ENCODE assay signal across 11 cellular contexts in genomic region chr3:46954178-46954577, GRCh38. TPM values are rescaled to one million over a fixed set of nuclear protein-coding genes. Genes with fewer than 3 reads are reported as not detected.
A peak's percentile ranks its signal among the peaks of the same experiment; 100 is the strongest.
DNase-seq lines count a peak whose midpoint lies in the region; ATAC-seq and TF ChIP-seq lines count a peak whose summit lies in the region.
"Had no signal": no experiment of that assay in that cellular context is flagged by ENCODE, and none has a peak within 500 bp of the region (broad histone marks: within the 10 kb centered on the region; RNA-seq: fewer than 3 reads in every experiment).

No MANE protein-coding gene starts in this region.

- H3K9me3 Mint-ChIP-seq in CD8-positive, alpha-beta memory T cell = no peaks in the 10 kb centered on the region
- H3K9me3 Mint-ChIP-seq in activated naive CD8-positive, alpha-beta T cell (ENCODE audit: low read depth) = no peaks in the 10 kb centered on the region
- H3K9me3 Mint-ChIP-seq in nephron progenitor cell = no peaks in the 10 kb centered on the region
- no peaks in the 10 kb centered on the region for H3K9me3 Mint-ChIP-seq in neural progenitor cell

- H3K4me3 ChIP-seq in CD8-positive, alpha-beta memory T cell (ENCODE audit: low read length) = peak overlapping the region; percentile 30
- H3K4me3 ChIP-seq in neural progenitor cell = no peak overlapping the region

- DNase-seq in CD8-positive, alpha-beta memory T cell = no peak
- no peak for DNase-seq in nephron progenitor cell
- no peak for DNase-seq in Ammon's horn (ENCODE audit: low spot score)
- DNase-seq in neural progenitor cell (ENCODE audit: low spot score) = no peak
- no peak for DNase-seq in NOMO-1 (lab: John Stamatoyannopoulos, UW; ENCODE audit: unreplicated experiment in 2 of 2)
- DNase-seq: activated CD4-positive, alpha-beta T cell treated with anti-CD3 and anti-CD28 coated beads for 48 hours; erythroblast; NCI-H2107; SHP77 had no signal

- no peaks in the 10 kb centered on the region for H3K36me3 ChIP-seq in CD8-positive, alpha-beta memory T cell (ENCODE audit: insufficient read depth, low read length)
- H3K36me3 ChIP-seq in neural progenitor cell = no peaks in the 10 kb centered on the region

- ATAC-seq in HG02642 (IDR thresholded peaks at IDR 0.05; ENCODE audit: poor library complexity, unreplicated experiment) = peak; percentile 22

- no peak overlapping the region for H3K9ac ChIP-seq in neural progenitor cell

- H4K20me1 ChIP-seq in neural progenitor cell (ENCODE audit: low read depth) = peaks cover 97% of the 10 kb centered on the region

- H3K27me3 ChIP-seq in CD8-positive, alpha-beta memory T cell (ENCODE audit: insufficient read depth, low read length, poor library complexity, severe bottlenecking) = no peaks in the 10 kb centered on the region
- H3K27me3 ChIP-seq in neural progenitor cell = no peaks in the 10 kb centered on the region

- peak overlapping the region; percentile 87 to 98 (median 91) for H3K27ac Mint-ChIP-seq in CD8-positive, alpha-beta memory T cell
- peak overlapping the region; percentile 88 for H3K27ac Mint-ChIP-seq in activated naive CD8-positive, alpha-beta T cell
- peak overlapping the region; percentile 67 for H3K27ac Mint-ChIP-seq in nephron progenitor cell
- no peak overlapping the region for H3K27ac Mint-ChIP-seq in neural progenitor cell

- CTCF ChIA-PET in CD8-positive, alpha-beta memory T cell (lab: Charles Lee) = interaction anchor here (0.9 to 1.1 kb wide), 2 partner anchors 19 to 45 kb away, joined by 3 to 4 read pairs; no protein-coding TSS in a partner anchor

- no peaks in the 10 kb centered on the region for H3K9me3 ChIP-seq in CD8-positive, alpha-beta memory T cell (ENCODE audit: low read length)
- no peaks in the 10 kb centered on the region for H3K9me3 ChIP-seq in neural progenitor cell (ENCODE audit: low read depth)

- H3K4me3 Mint-ChIP-seq in CD8-positive, alpha-beta memory T cell = peak overlapping the region; percentile 53 to 84 (median 73)
- peak overlapping the region; percentile 75 for H3K4me3 Mint-ChIP-seq in activated naive CD8-positive, alpha-beta T cell
- H3K4me3 Mint-ChIP-seq in nephron progenitor cell (no peak overlapping the region), neural progenitor cell (no peak overlapping the region)

- peaks cover 95% of the 10 kb centered on the region for H3K4me1 ChIP-seq in CD8-positive, alpha-beta memory T cell (ENCODE audit: insufficient read depth, low read length)
- H3K4me1 ChIP-seq in neural progenitor cell = peaks cover 5% of the 10 kb centered on the region

- peak overlapping the region; percentile 13 for H3K27ac ChIP-seq in CD8-positive, alpha-beta memory T cell (ENCODE audit: low read depth, low read length)
- H3K27ac ChIP-seq in neural progenitor cell = no peak overlapping the region

- H3K4me1 Mint-ChIP-seq in CD8-positive, alpha-beta memory T cell = peaks cover 80 to 93% (median 91%) of the 10 kb centered on the region in 3 donors
- peaks cover 84% of the 10 kb centered on the region for H3K4me1 Mint-ChIP-seq in activated naive CD8-positive, alpha-beta T cell (ENCODE audit: low read depth)
- peaks cover 51% of the 10 kb centered on the region for H3K4me1 Mint-ChIP-seq in nephron progenitor cell
- peaks cover 22% of the 10 kb centered on the region for H3K4me1 Mint-ChIP-seq in neural progenitor cell

- H3F3A ChIP-seq in neural progenitor cell (ENCODE audit: low read depth) = no peaks in the 10 kb centered on the region

- no peak overlapping the region for H3K4me2 ChIP-seq in neural progenitor cell

- POLR2A ChIA-PET in CD8-positive, alpha-beta memory T cell (lab: Charles Lee) = interaction anchor here (1.2 kb wide), 1 partner anchor 24 kb away, joined by 6 read pairs; no protein-coding TSS in a partner anchor

- TF ChIP-seq CTCF in nephron progenitor cell (IDR thresholded peaks at IDR 0.05) (no peak), neural progenitor cell (IDR thresholded peaks at IDR 0.05) (no peak)

- H2AFZ ChIP-seq in neural progenitor cell (replicated peaks) = no peak overlapping the region

- peaks cover 98% of the 10 kb centered on the region for H3K79me2 ChIP-seq in neural progenitor cell (ENCODE audit: low read depth)

- H3K36me3 Mint-ChIP-seq in CD8-positive, alpha-beta memory T cell = peaks cover 0 to 3% (median 0%) of the 10 kb centered on the region in 3 donors
- peaks cover 3% of the 10 kb centered on the region for H3K36me3 Mint-ChIP-seq in activated naive CD8-positive, alpha-beta T cell
- peaks cover 5% of the 10 kb centered on the region for H3K36me3 Mint-ChIP-seq in nephron progenitor cell (ENCODE audit: low read depth)
- peaks cover 7% of the 10 kb centered on the region for H3K36me3 Mint-ChIP-seq in neural progenitor cell

- H3K27me3 Mint-ChIP-seq in CD8-positive, alpha-beta memory T cell = no peaks in the 10 kb centered on the region
- H3K27me3 Mint-ChIP-seq in activated naive CD8-positive, alpha-beta T cell = no peaks in the 10 kb centered on the region
- no peaks in the 10 kb centered on the region for H3K27me3 Mint-ChIP-seq in nephron progenitor cell (ENCODE audit: low read depth, poor library complexity)
- H3K27me3 Mint-ChIP-seq in neural progenitor cell (ENCODE audit: insufficient read depth, low read depth) = peaks cover 7% of the 10 kb centered on the region

RNA-seq across cellular contexts. Expression of gene CCDC12, which starts 22.4 kb away (rescaled TPM):
- 10 to 100 TPM; 56.4 to 59.8 TPM for total RNA-seq in CD8-positive, alpha-beta memory T cell
- 114 TPM for polyA plus RNA-seq in CD8-positive, alpha-beta memory T cell
- total RNA-seq in neural progenitor cell (ENCODE audit: low replicate concordance) = 17.9 and 44.0 TPM in 2 replicates

RNA-seq across cellular contexts. Expression of gene NBEAL2, which starts 25.3 kb away (rescaled TPM):
- total RNA-seq in CD8-positive, alpha-beta memory T cell = 10 to 100 TPM; 76.2 to 83.5 TPM
- 12.8 TPM for polyA plus RNA-seq in CD8-positive, alpha-beta memory T cell
- total RNA-seq in neural progenitor cell (ENCODE audit: low replicate concordance) = 6.3 and 19.1 TPM in 2 replicates

Comparison
In these comparisons a context has a peak if more than half of its experiments do, and no peak if none do; other contexts are left out.
1. H3K4me3 Mint-ChIP-seq: peak in CD8-positive, alpha-beta memory T cell (7 of 7) and activated naive CD8-positive, alpha-beta T cell (single experiment); none in nephron progenitor cell (single experiment) and neural progenitor cell (single experiment).